ENCODE assay signal across 17 cellular contexts in the genomic region with DNA sequence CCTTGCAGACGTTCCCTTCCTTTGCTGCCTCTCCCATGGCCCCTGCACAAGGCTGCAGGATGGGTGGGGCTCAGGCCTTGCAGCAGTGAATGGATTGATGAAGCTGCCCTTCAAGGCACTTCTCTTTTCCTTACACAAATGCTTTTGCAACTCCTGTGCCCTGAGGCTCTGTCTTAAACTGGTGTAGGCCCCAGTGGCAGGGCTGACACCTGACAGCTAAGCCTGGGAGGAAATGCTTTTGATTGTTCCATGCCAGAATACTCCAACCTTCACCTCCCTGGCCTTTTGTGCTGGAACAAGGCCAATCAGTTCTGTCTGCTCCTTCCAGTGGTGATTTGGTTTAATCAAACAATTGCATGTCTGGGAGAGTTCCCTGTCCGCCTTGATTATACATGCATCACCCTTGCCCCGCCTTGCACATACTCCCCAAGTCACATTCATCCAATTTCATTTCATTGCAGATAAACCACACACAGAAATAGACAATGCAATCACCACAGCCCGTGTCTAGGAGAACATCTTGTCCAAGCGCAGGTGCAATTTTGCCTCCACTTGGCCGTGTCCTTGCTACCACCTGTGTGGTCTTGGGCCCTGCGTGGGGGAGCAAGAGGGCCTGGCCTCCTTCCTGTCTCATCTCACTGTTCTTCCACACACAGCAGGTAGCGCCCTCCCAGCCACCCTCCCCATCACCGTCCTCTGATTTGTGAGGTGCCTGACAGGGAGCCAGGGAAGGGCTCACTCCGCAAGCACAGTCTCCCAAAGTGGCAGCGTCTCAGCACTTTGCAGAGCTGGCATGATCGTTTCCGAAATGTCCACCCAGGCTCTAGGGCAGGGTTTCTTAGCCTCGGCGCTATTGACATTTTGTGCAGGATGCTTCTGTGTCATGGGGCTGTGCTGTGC.
A peak's percentile ranks its signal among the peaks of the same experiment; 100 is the strongest.
DNase-seq lines count a peak whose midpoint lies in the region; ATAC-seq and TF ChIP-seq lines count a peak whose summit lies in the region.
"Had no signal": no experiment of that assay in that cellular context is flagged by ENCODE, and none has a peak within 500 bp of the region (broad histone marks: within the 10 kb centered on the region; RNA-seq: fewer than 3 reads in every experiment).

No MANE protein-coding gene starts in this region.

- no peaks in the 10 kb centered on the region for H3K36me3 Mint-ChIP-seq in naive thymus-derived CD8-positive, alpha-beta T cell
- H3K36me3 Mint-ChIP-seq: activated naive CD4-positive, alpha-beta T cell treated with anti-CD3 and anti-CD28 coated beads, Interleukin-2, amount 10 ng/mL, durations not matched to agents 7 days and 5 days; brain had no signal

- H3K9me3 ChIP-seq in heart left ventricle: no peaks in the 10 kb centered on the region
- H3K9me3 ChIP-seq: testis had no signal

- peaks cover 0 to 7% (median 0%) of the 10 kb centered on the region in 4 donors for H3K4me1 Mint-ChIP-seq in naive thymus-derived CD8-positive, alpha-beta T cell
- H3K4me1 Mint-ChIP-seq: activated naive CD4-positive, alpha-beta T cell treated with anti-CD3 and anti-CD28 coated beads, Interleukin-2, amount 10 ng/mL, durations not matched to agents 7 days and 5 days; nephron progenitor cell had no signal

- H3K27ac ChIP-seq in heart left ventricle (no peak overlapping the region), coronary artery (no peak overlapping the region)
- H3K27ac ChIP-seq: testis had no signal

- TF ChIP-seq POLR2A in heart left ventricle (IDR thresholded peaks at IDR 0.05): no peak

- H3K4me3 ChIP-seq in heart left ventricle: no peak overlapping the region
- H3K4me3 ChIP-seq in coronary artery: no peak overlapping the region
- H3K4me3 ChIP-seq: testis had no signal

- H3K4me3 Mint-ChIP-seq in naive thymus-derived CD8-positive, alpha-beta T cell: no peak overlapping the region
- H3K4me3 Mint-ChIP-seq: activated naive CD4-positive, alpha-beta T cell treated with anti-CD3 and anti-CD28 coated beads, Interleukin-2, amount 10 ng/mL, durations not matched to agents 7 days and 5 days; brain; nephron progenitor cell had no signal

- WGBS in heart left ventricle, 4 donors: 66 to 77% (median 67%) methylated on average over 15 of the region's 15 CpGs

- in situ Hi-C loops in ACHN (cut with HindIII; ENCODE audit: low pct_ligation_motif_present, low pct_unique_long_range_greater_than_20kb, low sequenced_read_pairs): no loop called here

- intact Hi-C loops in heart left ventricle (cut with DNase I) (no loop called here), cardiac septum (cut with DNase I) (no loop called here)

- H3K9me3 Mint-ChIP-seq in naive thymus-derived CD8-positive, alpha-beta T cell: peaks cover 0 to 3% (median 0%) of the 10 kb centered on the region in 9 donors
- H3K9me3 Mint-ChIP-seq: activated naive CD4-positive, alpha-beta T cell treated with anti-CD3 and anti-CD28 coated beads, Interleukin-2, amount 10 ng/mL, durations not matched to agents 7 days and 5 days had no signal

- ATAC-seq in heart left ventricle (peak in 3 of 4 donors; percentile 13 to 69 (median 24)), HG02588 (IDR thresholded peaks at IDR 0.05; ENCODE audit: unreplicated experiment) (no peak)
- ATAC-seq in naive thymus-derived CD8-positive, alpha-beta T cell: no peak

- peaks cover 0 to 8% (median 0%) of the 10 kb centered on the region in 5 donors for H3K27me3 Mint-ChIP-seq in naive thymus-derived CD8-positive, alpha-beta T cell
- H3K27me3 Mint-ChIP-seq: activated naive CD4-positive, alpha-beta T cell treated with anti-CD3 and anti-CD28 coated beads, Interleukin-2, amount 10 ng/mL, durations not matched to agents 7 days and 5 days had no signal

- POLR2A ChIA-PET in naive thymus-derived CD8-positive, alpha-beta T cell (lab: Charles Lee): no interaction called here

- H3K4me1 ChIP-seq in heart left ventricle: peaks cover 0 to 15% (median 0%) of the 10 kb centered on the region in 12 donors

- TF ChIP-seq CTCF in heart left ventricle (IDR thresholded peaks at IDR 0.05): no peak
- TF ChIP-seq CTCF in coronary artery (IDR thresholded peaks at IDR 0.05): no peak

- DNase-seq in heart left ventricle (no peak), cardiac septum (ENCODE audit: low spot score) (no peak), NOMO-1 (lab: John Stamatoyannopoulos, UW; ENCODE audit: unreplicated experiment in 2 of 2) (peak; percentile 83 to 87), coronary artery (ENCODE audit: low spot score) (peak; percentile 52), NCI-H187 (lab: John Stamatoyannopoulos, UW) (no peak), ACHN (no peak)
- no peak for DNase-seq in naive thymus-derived CD8-positive, alpha-beta T cell
- DNase-seq: activated CD4-positive, CD25-positive, alpha-beta regulatory T cell treated with anti-CD3 and anti-CD28 coated beads, Interleukin-2, amount 50 U/mL, for 72 hours; activated CD8-positive, alpha-beta memory T cell treated with anti-CD3 and anti-CD28 coated beads, Interleukin-2, amount 50 U/mL, for 48 hours; activated naive CD4-positive, alpha-beta T cell treated with anti-CD3 and anti-CD28 coated beads, Interleukin-2, amount 10 ng/mL, durations not matched to agents 7 days and 5 days; hippocampal formation; nephron progenitor cell; retina; stimulated activated CD4-positive, alpha-beta T cell treated with anti-CD3 and anti-CD28 coated beads, Interleukin-1b, Interleukin-23, amount 100 ng/mL, for 48 hours; testis had no signal

- no peak overlapping the region for H3K27ac Mint-ChIP-seq in naive thymus-derived CD8-positive, alpha-beta T cell
- H3K27ac Mint-ChIP-seq: activated naive CD4-positive, alpha-beta T cell treated with anti-CD3 and anti-CD28 coated beads, Interleukin-2, amount 10 ng/mL, durations not matched to agents 7 days and 5 days; nephron progenitor cell had no signal

- H3K27me3 ChIP-seq in heart left ventricle: peaks cover 0 to 6% (median 0%) of the 10 kb centered on the region in 9 donors
- H3K27me3 ChIP-seq: testis had no signal

- no peaks in the 10 kb centered on the region for H3K36me3 ChIP-seq in heart left ventricle

Comparison
In these comparisons a context has a peak if more than half of its experiments do, and no peak if none do; other contexts are left out.
1. ATAC-seq: peak in heart left ventricle (3 of 4); none in naive thymus-derived CD8-positive, alpha-beta T cell (0 of 2) and HG02588 (single experiment).
2. DNase-seq: peak in NOMO-1 (2 of 2) and coronary artery (single experiment); none in heart left ventricle (0 of 5), cardiac septum (single experiment), naive thymus-derived CD8-positive, alpha-beta T cell (0 of 10), NCI-H187 (0 of 2) and ACHN (single experiment).